ENCODE assay signal across 9 cellular contexts in genomic region chr16:71367243-71367976, GRCh38. TPM values are rescaled to one million over a fixed set of nuclear protein-coding genes. Genes with fewer than 3 reads are reported as not detected.
DNase-seq lines count a peak whose midpoint lies in the region; ATAC-seq and TF ChIP-seq lines count a peak whose summit lies in the region.
"Had no signal": no experiment of that assay in that cellular context is flagged by ENCODE, and none has a peak within 500 bp of the region (broad histone marks: within the 10 kb centered on the region; RNA-seq: fewer than 3 reads in every experiment).

No MANE protein-coding gene starts in this region.

- TF ChIP-seq POLR2A in spleen (IDR thresholded peaks at IDR 0.05) = no peak

- H3K4me3 Mint-ChIP-seq in stimulated activated naive CD8-positive, alpha-beta T cell treated with anti-CD3 and anti-CD28 coated beads, Interleukin-15, amount 100 ng/mL, for 72 hours = no peak overlapping the region

- peaks cover 0 to 48% (median 0%) of the 10 kb centered on the region in 7 donors for H3K27me3 ChIP-seq in spleen (replicated peaks in 1 of 7)

- H3K36me3 ChIP-seq in spleen = no peaks in the 10 kb centered on the region

- DNase-seq in CMK (ENCODE audit: low read depth) (peak; percentile 64), GM19238 (ENCODE audit: insufficient read length, low spot score) (peak; percentile 31), NCI-H2107 treated with DMSO at 0.1 percent for 48 hours (lab: John Stamatoyannopoulos, UW; ENCODE audit: unreplicated experiment) (peak; percentile 43), iris pigment epithelial cell (ENCODE audit: low read depth) (peak; percentile 53), occipital lobe (lab: John Stamatoyannopoulos, UW) (no peak), spleen (no peak)
- peak; percentile 61 to 69 for DNase-seq in activated T-cell treated with anti-CD3 and anti-CD28 coated beads, Interleukin-2, amount 50 U/mL, for 48 hours
- peak; percentile 51 to 54 for DNase-seq in stimulated activated naive CD8-positive, alpha-beta T cell treated with anti-CD3 and anti-CD28 coated beads, Interleukin-15, amount 100 ng/mL, for 72 hours

- peak; percentile 83 for ATAC-seq in stimulated activated naive CD8-positive, alpha-beta T cell treated with anti-CD3 and anti-CD28 coated beads, Interleukin-15, amount 100 ng/mL, for 72 hours

- no peaks in the 10 kb centered on the region for H3K9me3 ChIP-seq in spleen

- intact Hi-C loops in spleen (cut with DNase I; ENCODE audit: low total_unique reads) = no loop called here

- H3K4me3 ChIP-seq in spleen = no peak overlapping the region
- H3K4me3 ChIP-seq: lung had no signal

- no peaks in the 10 kb centered on the region for H3K9me3 Mint-ChIP-seq in stimulated activated naive CD8-positive, alpha-beta T cell treated with anti-CD3 and anti-CD28 coated beads, Interleukin-15, amount 100 ng/mL, for 72 hours

- peak in 5 of 11 experiments; percentile 20 to 42 (median 27) for TF ChIP-seq CTCF in spleen (IDR thresholded peaks at IDR 0.05 in 8 of 11, conservative IDR thresholded peaks at IDR 0.05 in 3 of 11)

- 52 to 54% (median 53%) methylated on average over 12 of the region's 12 CpGs for WGBS in spleen, 5 donors

- no peak overlapping the region for H3K27ac Mint-ChIP-seq in stimulated activated naive CD8-positive, alpha-beta T cell treated with anti-CD3 and anti-CD28 coated beads, Interleukin-15, amount 100 ng/mL, for 72 hours

- H3K4me1 Mint-ChIP-seq in stimulated activated naive CD8-positive, alpha-beta T cell treated with anti-CD3 and anti-CD28 coated beads, Interleukin-15, amount 100 ng/mL, for 72 hours = peaks cover 24% of the 10 kb centered on the region

- peaks cover 48% of the 10 kb centered on the region for H3K27me3 Mint-ChIP-seq in stimulated activated naive CD8-positive, alpha-beta T cell treated with anti-CD3 and anti-CD28 coated beads, Interleukin-15, amount 100 ng/mL, for 72 hours

- no peak overlapping the region for H3K27ac ChIP-seq in spleen

- no peaks in the 10 kb centered on the region for H3K4me1 ChIP-seq in spleen

RNA-seq across cellular contexts. Expression of gene CALB2, which starts 8.9 kb away (rescaled TPM):
- 9.2 TPM for total RNA-seq in occipital lobe
- total RNA-seq in spleen = not detected
- under 1 TPM; 0.04 to 0.12 (median 0.06) TPM for polyA plus RNA-seq in spleen

Comparison
In these comparisons a context has a peak if more than half of its experiments do, and no peak if none do; other contexts are left out.
1. DNase-seq: peak in CMK (single experiment), GM19238 (single experiment), NCI-H2107 treated with DMSO at 0.1 percent for 48 hours (single experiment), activated T-cell treated with anti-CD3 and anti-CD28 coated beads, Interleukin-2, amount 50 U/mL, for 48 hours (2 of 2), iris pigment epithelial cell (single experiment) and stimulated activated naive CD8-positive, alpha-beta T cell treated with anti-CD3 and anti-CD28 coated beads, Interleukin-15, amount 100 ng/mL, for 72 hours (2 of 2); none in occipital lobe (single experiment) and spleen (single experiment).